In the genomic region with DNA sequence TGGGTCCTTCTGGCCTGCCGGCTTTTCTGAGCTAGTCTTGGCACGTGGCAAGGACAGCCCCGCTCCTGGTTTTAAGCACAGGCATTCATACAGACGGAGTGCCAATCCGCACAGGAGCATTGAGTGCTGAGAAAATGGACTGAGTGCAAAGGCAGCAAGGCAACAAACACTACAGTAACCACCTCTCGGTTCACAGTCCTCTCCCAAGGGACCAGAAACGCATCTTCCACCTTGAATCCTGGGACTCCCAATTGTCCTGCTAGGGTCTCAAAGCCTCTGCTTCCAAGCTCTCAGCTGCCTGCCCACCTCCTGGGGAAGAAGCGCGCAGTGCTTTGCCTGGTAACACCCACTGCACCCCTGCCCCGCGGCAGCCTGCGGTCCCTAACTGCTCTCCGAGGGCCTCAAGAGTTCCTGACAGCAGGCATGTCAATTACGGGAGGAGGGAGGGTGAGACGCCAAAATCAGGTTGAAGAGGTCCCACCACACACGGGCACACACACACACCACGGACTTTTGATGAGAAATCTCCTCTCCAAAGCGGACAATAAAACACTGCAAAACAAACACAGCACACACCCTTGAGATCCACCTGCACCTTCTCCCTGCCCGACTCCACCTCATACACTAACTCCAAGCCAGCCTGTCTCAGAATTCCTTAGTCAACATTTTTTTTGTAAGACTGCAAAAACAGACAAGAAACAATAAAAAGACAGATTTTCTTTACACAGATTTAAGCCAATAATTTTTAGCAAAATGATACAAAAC, we compare ENCODE assay signal across 10 cellular contexts. TPM values are rescaled to one million over a fixed set of nuclear protein-coding genes. Genes with fewer than 3 reads are reported as not detected.
A peak's percentile ranks its signal among the peaks of the same experiment; 100 is the strongest.
DNase-seq lines count a peak whose midpoint lies in the region; ATAC-seq and TF ChIP-seq lines count a peak whose summit lies in the region.
"Had no signal": no experiment of that assay in that cellular context is flagged by ENCODE, and none has a peak within 500 bp of the region (broad histone marks: within the 10 kb centered on the region; RNA-seq: fewer than 3 reads in every experiment).

No MANE protein-coding gene starts in this region.

- no peaks in the 10 kb centered on the region for H3K9me3 Mint-ChIP-seq in activated CD4-positive, alpha-beta memory T cell treated with anti-CD3 and anti-CD28 coated beads for 36 hours
- no peaks in the 10 kb centered on the region for H3K9me3 Mint-ChIP-seq in activated CD4-positive, alpha-beta memory T cell treated with anti-CD3 and anti-CD28 coated beads, Interleukin-2, amount 10 ng/mL, durations not matched to agents 7 days and 5 days
- no peaks in the 10 kb centered on the region for H3K9me3 Mint-ChIP-seq in activated CD8-positive, alpha-beta T cell treated with anti-CD3 and anti-CD28 coated beads for 36 hours

- peaks cover 43 to 73% (median 68%) of the 10 kb centered on the region in 4 donors for H3K36me3 ChIP-seq in esophagus muscularis mucosa
- H3K36me3 ChIP-seq in stomach, result peaks cover 62 to 94% (median 71%) of the 10 kb centered on the region in 4 donors

- no peaks in the 10 kb centered on the region for H3K27me3 ChIP-seq in esophagus muscularis mucosa
- no peaks in the 10 kb centered on the region for H3K27me3 ChIP-seq in stomach
- H3K27me3 ChIP-seq: thyroid gland had no signal

- H3K9me3 ChIP-seq in esophagus muscularis mucosa (no peaks in the 10 kb centered on the region), stomach (no peaks in the 10 kb centered on the region)
- H3K9me3 ChIP-seq: thyroid gland had no signal

- H3K27ac Mint-ChIP-seq in activated CD4-positive, alpha-beta memory T cell treated with anti-CD3 and anti-CD28 coated beads for 36 hours, result peak overlapping the region; percentile 70
- H3K27ac Mint-ChIP-seq in activated CD4-positive, alpha-beta memory T cell treated with anti-CD3 and anti-CD28 coated beads, Interleukin-2, amount 10 ng/mL, durations not matched to agents 7 days and 5 days, result no peak overlapping the region
- peak overlapping the region; percentile 54 for H3K27ac Mint-ChIP-seq in activated CD8-positive, alpha-beta T cell treated with anti-CD3 and anti-CD28 coated beads for 36 hours

- ATAC-seq in activated CD8-positive, alpha-beta T cell treated with anti-CD3 and anti-CD28 coated beads for 36 hours, result no peak
- no peak for ATAC-seq in GM18511 (IDR thresholded peaks at IDR 0.05; ENCODE audit: unreplicated experiment)

- POLR2A ChIA-PET in activated CD4-positive, alpha-beta memory T cell treated with anti-CD3 and anti-CD28 coated beads for 36 hours (lab: Charles Lee), result interaction anchor here (0.8 kb wide), 1 partner anchor 73 kb away, joined by 3 read pairs; a partner anchor contains a TSS
- POLR2A ChIA-PET in activated CD4-positive, alpha-beta memory T cell treated with anti-CD3 and anti-CD28 coated beads, Interleukin-2, amount 10 ng/mL, durations not matched to agents 7 days and 5 days (lab: Charles Lee), result interaction anchor here (1.0 to 4.1 kb wide), 4 partner anchors 25 to 206 kb away, joined by 3 to 19 read pairs (median 3); no protein-coding TSS in a partner anchor
- POLR2A ChIA-PET in activated CD8-positive, alpha-beta T cell treated with anti-CD3 and anti-CD28 coated beads for 36 hours (lab: Charles Lee), result interaction anchor here (0.9 to 1.2 kb wide), 4 partner anchors 8 to 94 kb away, joined by 3 to 4 read pairs (median 4); no protein-coding TSS in a partner anchor

- H3K4me1 Mint-ChIP-seq in activated CD4-positive, alpha-beta memory T cell treated with anti-CD3 and anti-CD28 coated beads for 36 hours (ENCODE audit: low read depth), result peaks cover 47% of the 10 kb centered on the region
- peaks cover 53% of the 10 kb centered on the region for H3K4me1 Mint-ChIP-seq in activated CD4-positive, alpha-beta memory T cell treated with anti-CD3 and anti-CD28 coated beads, Interleukin-2, amount 10 ng/mL, durations not matched to agents 7 days and 5 days
- peaks cover 49% of the 10 kb centered on the region for H3K4me1 Mint-ChIP-seq in activated CD8-positive, alpha-beta T cell treated with anti-CD3 and anti-CD28 coated beads for 36 hours (ENCODE audit: low read depth)

- no peak for TF ChIP-seq CTCF in activated CD8-positive, alpha-beta T cell treated with anti-CD3 and anti-CD28 coated beads for 36 hours (IDR thresholded peaks at IDR 0.05)
- no peak for TF ChIP-seq CTCF in esophagus muscularis mucosa (IDR thresholded peaks at IDR 0.05)
- TF ChIP-seq CTCF in stomach (IDR thresholded peaks at IDR 0.05), result no peak

- 79% methylated on average over 14 of the region's 19 CpGs for WGBS in esophagus muscularis mucosa
- WGBS in stomach, 5 donors, result 82 to 88% (median 87%) methylated on average over 18 to 19 of the region's 19 CpGs

- TF ChIP-seq POLR2A in esophagus muscularis mucosa (IDR thresholded peaks at IDR 0.05; ENCODE audit: low read depth) (no peak), stomach (IDR thresholded peaks at IDR 0.05) (no peak)

- peaks cover 57% of the 10 kb centered on the region for H3K36me3 Mint-ChIP-seq in activated CD4-positive, alpha-beta memory T cell treated with anti-CD3 and anti-CD28 coated beads for 36 hours
- H3K36me3 Mint-ChIP-seq in activated CD4-positive, alpha-beta memory T cell treated with anti-CD3 and anti-CD28 coated beads, Interleukin-2, amount 10 ng/mL, durations not matched to agents 7 days and 5 days (ENCODE audit: low read depth), result peaks cover 71% of the 10 kb centered on the region
- H3K36me3 Mint-ChIP-seq in activated CD8-positive, alpha-beta T cell treated with anti-CD3 and anti-CD28 coated beads for 36 hours (ENCODE audit: low read depth), result peaks cover 51% of the 10 kb centered on the region

- H3K27me3 Mint-ChIP-seq in activated CD4-positive, alpha-beta memory T cell treated with anti-CD3 and anti-CD28 coated beads for 36 hours, result no peaks in the 10 kb centered on the region
- no peaks in the 10 kb centered on the region for H3K27me3 Mint-ChIP-seq in activated CD4-positive, alpha-beta memory T cell treated with anti-CD3 and anti-CD28 coated beads, Interleukin-2, amount 10 ng/mL, durations not matched to agents 7 days and 5 days
- H3K27me3 Mint-ChIP-seq in activated CD8-positive, alpha-beta T cell treated with anti-CD3 and anti-CD28 coated beads for 36 hours, result no peaks in the 10 kb centered on the region

- H3K4me3 ChIP-seq in esophagus muscularis mucosa (no peak overlapping the region), stomach (peak overlapping the region in 1 of 4 donors; percentile 15)
- H3K4me3 ChIP-seq: thyroid gland had no signal

- H3K27ac ChIP-seq in esophagus muscularis mucosa (replicated peaks in 1 of 4), result peak overlapping the region; percentile 81 to 89 (median 85)
- peak overlapping the region in 4 of 5 donors; percentile 67 to 86 (median 78) for H3K27ac ChIP-seq in stomach

- peaks cover 68 to 100% (median 93%) of the 10 kb centered on the region in 4 donors for H3K4me1 ChIP-seq in esophagus muscularis mucosa
- peaks cover 66 to 99% (median 79%) of the 10 kb centered on the region in 4 donors for H3K4me1 ChIP-seq in stomach

- intact Hi-C loops in activated CD4-positive, alpha-beta memory T cell treated with anti-CD3 and anti-CD28 coated beads for 36 hours (cut with micrococcal nuclease), result no loop called here
- intact Hi-C loops in activated CD8-positive, alpha-beta T cell treated with anti-CD3 and anti-CD28 coated beads for 36 hours (cut with micrococcal nuclease), result loop anchor here (5.0 kb wide), 1 partner anchor 78 kb away; no protein-coding TSS in a partner anchor
- intact Hi-C loops in esophagus muscularis mucosa (cut with DNase I), result no loop called here
- intact Hi-C loops in stomach (cut with DNase I; ENCODE audit: low total_unique reads), result no loop called here

- H3K4me3 Mint-ChIP-seq in activated CD4-positive, alpha-beta memory T cell treated with anti-CD3 and anti-CD28 coated beads for 36 hours, result no peak overlapping the region
- H3K4me3 Mint-ChIP-seq in activated CD4-positive, alpha-beta memory T cell treated with anti-CD3 and anti-CD28 coated beads, Interleukin-2, amount 10 ng/mL, durations not matched to agents 7 days and 5 days, result no peak overlapping the region
- peak overlapping the region; percentile 12 for H3K4me3 Mint-ChIP-seq in activated CD8-positive, alpha-beta T cell treated with anti-CD3 and anti-CD28 coated beads for 36 hours

- DNase-seq in activated CD4-positive, alpha-beta memory T cell treated with anti-CD3 and anti-CD28 coated beads for 36 hours, result no peak
- DNase-seq in activated CD4-positive, alpha-beta memory T cell treated with anti-CD3 and anti-CD28 coated beads, Interleukin-2, amount 10 ng/mL, durations not matched to agents 7 days and 5 days, result no peak
- DNase-seq in activated CD8-positive, alpha-beta T cell treated with anti-CD3 and anti-CD28 coated beads for 36 hours, result no peak
- DNase-seq in esophagus muscularis mucosa (ENCODE audit: extremely low spot score) (no peak), stomach (no peak), anterior cingulate cortex (lab: John Stamatoyannopoulos, UW) (no peak), AG08396 (ENCODE audit: low spot score) (no peak)
- DNase-seq: NCI-H2081 had no signal

- CTCF ChIA-PET in activated CD4-positive, alpha-beta memory T cell treated with anti-CD3 and anti-CD28 coated beads for 36 hours (lab: Charles Lee), result interaction anchor here (0.8 to 2.1 kb wide), 7 partner anchors 8 to 213 kb away, joined by 3 to 5 read pairs (median 3); a partner anchor contains a TSS
- CTCF ChIA-PET in activated CD4-positive, alpha-beta memory T cell treated with anti-CD3 and anti-CD28 coated beads, Interleukin-2, amount 10 ng/mL, durations not matched to agents 7 days and 5 days (lab: Charles Lee), result no interaction called here
- CTCF ChIA-PET in activated CD8-positive, alpha-beta T cell treated with anti-CD3 and anti-CD28 coated beads for 36 hours (lab: Charles Lee), result interaction anchor here (0.7 to 3.5 kb wide), 5 partner anchors 10 to 109 kb away, joined by 3 to 15 read pairs (median 3); no protein-coding TSS in a partner anchor

- TF ChIP-seq EP300 in esophagus muscularis mucosa (IDR thresholded peaks at IDR 0.05), result no peak
- no peak for TF ChIP-seq EP300 in stomach (IDR thresholded peaks at IDR 0.05)

RNA-seq across cellular contexts. Expression of a gene that starts 15.0 kb away (rescaled TPM):
- 10 to 100 TPM; 97.4 to 99.7 TPM for total RNA-seq in activated CD4-positive, alpha-beta memory T cell treated with anti-CD3 and anti-CD28 coated beads for 36 hours
- 100 to 1,000 TPM; 206 to 210 TPM for total RNA-seq in activated CD4-positive, alpha-beta memory T cell treated with anti-CD3 and anti-CD28 coated beads, Interleukin-2, amount 10 ng/mL, durations not matched to agents 7 days and 5 days
- total RNA-seq in activated CD8-positive, alpha-beta T cell treated with anti-CD3 and anti-CD28 coated beads for 36 hours, result 100 to 1,000 TPM; 183 to 193 TPM
- 10 to 100 TPM; 17.0 to 28.8 (median 23.4) TPM for total RNA-seq in esophagus muscularis mucosa
- total RNA-seq in stomach, result 10 to 100 TPM; 29.2 to 87.9 (median 53.3) TPM
- polyA plus RNA-seq in stomach, result 10 to 100 TPM in 2 of 3 donors, 1 to 10 TPM in 1; 4.9 to 39.8 (median 20.4) TPM

RNA-seq across cellular contexts. Expression of a gene that starts 29.7 kb away (rescaled TPM):
- total RNA-seq in activated CD4-positive, alpha-beta memory T cell treated with anti-CD3 and anti-CD28 coated beads for 36 hours, result 100 to 1,000 TPM; 110 to 111 TPM
- 100 to 1,000 TPM; 116 TPM for total RNA-seq in activated CD4-positive, alpha-beta memory T cell treated with anti-CD3 and anti-CD28 coated beads, Interleukin-2, amount 10 ng/mL, durations not matched to agents 7 days and 5 days
- 10 to 100 TPM; 90.6 to 97.0 TPM for total RNA-seq in activated CD8-positive, alpha-beta T cell treated with anti-CD3 and anti-CD28 coated beads for 36 hours
- total RNA-seq in esophagus muscularis mucosa, result 10 to 100 TPM; 47.2 to 65.5 (median 61.0) TPM
- total RNA-seq in stomach, result 100 to 1,000 TPM in 4 of 5 donors, 10 to 100 TPM in 1; 58.0 to 180 (median 140) TPM
- polyA plus RNA-seq in stomach, result 10 to 100 TPM; 55.9 to 66.7 (median 65.4) TPM

RNA-seq across cellular contexts. Expression of a gene that starts 31.2 kb away (rescaled TPM):
- 10 to 100 TPM; 49.6 to 51.7 TPM for total RNA-seq in activated CD4-positive, alpha-beta memory T cell treated with anti-CD3 and anti-CD28 coated beads for 36 hours
- total RNA-seq in activated CD4-positive, alpha-beta memory T cell treated with anti-CD3 and anti-CD28 coated beads, Interleukin-2, amount 10 ng/mL, durations not matched to agents 7 days and 5 days, result 10 to 100 TPM; 49.8 to 54.9 TPM
- 10 to 100 TPM; 56.6 to 64.2 TPM for total RNA-seq in activated CD8-positive, alpha-beta T cell treated with anti-CD3 and anti-CD28 coated beads for 36 hours
- total RNA-seq in esophagus muscularis mucosa (10 to 100 TPM in 3 of 4 donors, 1 to 10 TPM in 1; 8.4 to 21.6 (median 16.4) TPM), stomach (100 to 1,000 TPM in 1 of 5 donors, 10 to 100 TPM in 4; 43.9 to 166 (median 90.6) TPM)
- polyA plus RNA-seq in stomach, result 10 to 100 TPM; 50.9 to 75.5 (median 72.5) TPM
